8 cellular contexts compared by ENCODE assay signal in genomic region chr3:183447206-183448001, GRCh38. TPM values are rescaled to one million over a fixed set of nuclear protein-coding genes. Genes with fewer than 3 reads are reported as not detected.
DNase-seq lines count a peak whose midpoint lies in the region; ATAC-seq, FAIRE-seq and TF ChIP-seq lines count a peak whose summit lies in the region.

No MANE protein-coding gene starts in this region.

- H3K9me3 ChIP-seq in A549 = peaks cover 22% of the 10 kb centered on the region

- H3K27ac Mint-ChIP-seq in activated CD4-positive, alpha-beta T cell treated with anti-CD3 and anti-CD28 coated beads for 36 hours = peak overlapping the region; percentile 73

- H3K4me2 ChIP-seq in A549 = peak overlapping the region; percentile 73

- H3K4me3 Mint-ChIP-seq in activated CD4-positive, alpha-beta T cell treated with anti-CD3 and anti-CD28 coated beads for 36 hours = peak overlapping the region; percentile 93

- under 1% methylated on average over 18 of the region's 54 CpGs for WGBS in A549 (ENCODE audit: missing lambda C conversion rate)

- TF ChIP-seq RAD21 in A549 (conservative IDR thresholded peaks at IDR 0.05 in 1 of 2, IDR thresholded peaks at IDR 0.05 in 1 of 2) = no peak

- peak; percentile 97 to 99 for ATAC-seq in A549
- peak; percentile 87 for ATAC-seq in GM18867 (IDR thresholded peaks at IDR 0.05; ENCODE audit: unreplicated experiment)
- peak; percentile 93 for ATAC-seq in HG03354 (IDR thresholded peaks at IDR 0.05; ENCODE audit: poor library complexity, severe bottlenecking, unreplicated experiment)
- ATAC-seq in activated CD4-positive, alpha-beta T cell treated with anti-CD3 and anti-CD28 coated beads for 36 hours = peak; percentile 93

- H3K36me3 Mint-ChIP-seq in activated CD4-positive, alpha-beta T cell treated with anti-CD3 and anti-CD28 coated beads for 36 hours (ENCODE audit: low read depth) = peaks cover 4% of the 10 kb centered on the region

- H3K27me3 ChIP-seq in layer of hippocampus (ENCODE audit: control insufficient read depth, insufficient read depth, low read length) = no peaks in the 10 kb centered on the region

- no peaks in the 10 kb centered on the region for H3K27me3 Mint-ChIP-seq in activated CD4-positive, alpha-beta T cell treated with anti-CD3 and anti-CD28 coated beads for 36 hours

- POLR2A ChIA-PET in A549 (lab: Yijun Ruan, JAX) = interaction anchor here (0.9 kb wide), 1 partner anchor 9 kb away, joined by 3 read pairs; no protein-coding TSS in a partner anchor
- POLR2A ChIA-PET in activated CD4-positive, alpha-beta T cell treated with anti-CD3 and anti-CD28 coated beads for 36 hours (lab: Charles Lee) = interaction anchor here (0.6 kb wide), 1 partner anchor 17 kb away, joined by 3 read pairs; no protein-coding TSS in a partner anchor

- no peak for TF ChIP-seq CTCF in A549 (IDR thresholded peaks at IDR 0.05)

- DNase-seq in A549 (ENCODE audit: low read depth in 1 of 2, low spot score in 1 of 2) (peak; percentile 80 to 89), NCI-H510A (lab: John Stamatoyannopoulos, UW) (peak; percentile 95)
- peak; percentile 88 for DNase-seq in activated CD4-positive, alpha-beta T cell treated with anti-CD3 and anti-CD28 coated beads for 36 hours
- peak; percentile 71 to 72 for DNase-seq in stimulated activated CD4-positive, alpha-beta T cell treated with anti-CD3 and anti-CD28 coated beads, Interleukin-15, amount 100 ng/mL, for 48 hours (ENCODE audit: low read depth in 2 of 2)

- peak overlapping the region; percentile 65 for H3K4me3 ChIP-seq in A549

- CTCF ChIA-PET in A549 (lab: Yijun Ruan, JAX) = interaction anchor here (0.7 kb wide), 1 partner anchor 27 kb away, joined by 3 read pairs; no protein-coding TSS in a partner anchor
- CTCF ChIA-PET in activated CD4-positive, alpha-beta T cell treated with anti-CD3 and anti-CD28 coated beads for 36 hours (lab: Charles Lee) = interaction anchor here (0.6 to 1.4 kb wide), 4 partner anchors 9 to 19 kb away, joined by 3 to 5 read pairs (median 3); partner anchors contain the start of gene MCF2L2

- peak; percentile 85 for TF ChIP-seq POLR2A in A549 (IDR thresholded peaks at IDR 0.05; ENCODE audit: low read length)

- H3K4me1 Mint-ChIP-seq in activated CD4-positive, alpha-beta T cell treated with anti-CD3 and anti-CD28 coated beads for 36 hours = peaks cover 9% of the 10 kb centered on the region

- H3K27ac ChIP-seq in A549 (peak overlapping the region; percentile 81 to 93), cingulate gyrus (ENCODE audit: low read depth, low read length) (peak overlapping the region; percentile 94), layer of hippocampus (ENCODE audit: low read depth, low read length) (peak overlapping the region; percentile 86)

- no peak for FAIRE-seq in A549 (lab: Jason Lieb, UNC)

- H3K4me1 ChIP-seq in A549 = peaks cover 10% of the 10 kb centered on the region; the same call in 2 of the 3 replicates

- intact Hi-C loops in activated CD4-positive, alpha-beta T cell treated with anti-CD3 and anti-CD28 coated beads for 36 hours (cut with DNase I, micrococcal nuclease) = loop anchor here (1.0 to 2.0 kb wide), 2 partner anchors 17 kb away; no protein-coding TSS in a partner anchor

- TF ChIP-seq EP300 in A549 (IDR thresholded peaks at IDR 0.05) = no peak

- H3K9me3 Mint-ChIP-seq in activated CD4-positive, alpha-beta T cell treated with anti-CD3 and anti-CD28 coated beads for 36 hours (ENCODE audit: low read depth) = peaks cover 14% of the 10 kb centered on the region

TF ChIP-seq in A549, 52 proteins besides CTCF, POLR2A, EP300 and RAD21 (continues in another document):
- TF ChIP-seq HMGXB4 (CRISPR knock-in tag; IDR thresholded peaks at IDR 0.05; ENCODE audit: borderline replicate concordance) (no peak), MAX (IDR thresholded peaks at IDR 0.05) (peak; percentile 45; the same call in 1 of the 2 replicates), CHD2 (IDR thresholded peaks at IDR 0.05; ENCODE audit: low read length, partially characterized antibody) (no peak), ELK1 (IDR thresholded peaks at IDR 0.05; ENCODE audit: low read depth, low read length) (no peak), USF2 (IDR thresholded peaks at IDR 0.05) (no peak), BHLHE40 (IDR thresholded peaks at IDR 0.05; ENCODE audit: low read depth, low read length) (no peak), KDM1A (IDR thresholded peaks at IDR 0.05; ENCODE audit: low read depth) (no peak), JUN (IDR thresholded peaks at IDR 0.05) (peak in 1 of 2 experiments; percentile 55; a peak in 3 of 5 replicates), PHF8 (IDR thresholded peaks at IDR 0.05; ENCODE audit: borderline replicate concordance, low read depth) (peak; percentile 30; the same call in 1 of the 2 replicates), SMC3 (IDR thresholded peaks at IDR 0.05) (no peak), REST (IDR thresholded peaks at IDR 0.05) (no peak), ZFP36 (IDR thresholded peaks at IDR 0.05; ENCODE audit: borderline replicate concordance, partially characterized antibody) (no peak), SREBF2 (IDR thresholded peaks at IDR 0.05) (no peak)

RNA-seq across cellular contexts. Expression of gene MCF2L2, which starts 19.0 kb away (rescaled TPM):
- 0.05 and 0.12 TPM in 2 replicates for polyA plus RNA-seq in A549 (2011; rRNA removed)
- 0.01 and 0.04 TPM in 2 replicates for polyA plus RNA-seq in A549 (2012; cell fraction: cytosol; rRNA removed)
- 0.01 and 0.02 TPM in 2 replicates for polyA plus RNA-seq in A549 (2012; cell fraction: nucleus; rRNA removed)
- 0.03 to 0.04 TPM in 2 of 3 replicates, not detected in the other for polyA plus RNA-seq in A549 (2017; fragmentation: RNase III; extraction: RNeasy Plus Mini Kit Qiagen cat#74134 plus additional on column Dnase treatment)
- polyA minus RNA-seq in A549 (2011; rRNA and poly(A)+ RNA removed) = 0.05 and 0.41 TPM in 2 replicates
- 1 to 10 TPM; 1.9 to 2.3 TPM for total RNA-seq in activated CD4-positive, alpha-beta T cell treated with anti-CD3 and anti-CD28 coated beads for 36 hours

Comparison
In these comparisons a context has a peak if more than half of its experiments do, and no peak if none do; other contexts are left out.
1. Peak in every context shown above with its lines: DNase-seq, ATAC-seq, H3K4me3 ChIP-seq and H3K27ac ChIP-seq.